Comparison of ENCODE assay signal across 21 cellular contexts in the genomic region with DNA sequence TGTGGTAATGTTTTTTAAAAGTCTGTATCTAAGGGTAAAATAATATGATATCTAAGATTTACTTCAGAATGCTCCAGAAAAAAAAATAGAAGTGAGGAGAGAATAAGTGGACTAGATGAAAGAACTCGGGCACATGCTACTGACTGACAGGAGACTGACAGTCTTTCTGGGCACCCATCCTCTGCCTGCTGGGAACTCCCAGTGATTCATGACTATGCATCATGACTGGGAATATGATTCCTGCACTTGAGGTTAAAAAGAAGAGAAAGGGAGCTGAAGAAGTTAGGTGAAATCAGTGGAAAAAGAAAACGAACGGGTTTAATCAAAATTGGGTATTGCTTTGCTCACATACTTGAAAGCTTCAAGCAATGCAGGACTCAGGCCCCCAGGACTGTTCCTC. TPM values are rescaled to one million over a fixed set of nuclear protein-coding genes. Genes with fewer than 3 reads are reported as not detected.
DNase-seq lines count a peak whose midpoint lies in the region; TF ChIP-seq lines count a peak whose summit lies in the region.
"Had no signal": no experiment of that assay in that cellular context is flagged by ENCODE, and none has a peak within 500 bp of the region (broad histone marks: within the 10 kb centered on the region; RNA-seq: fewer than 3 reads in every experiment).

No MANE protein-coding gene starts in this region.

- H3K27ac ChIP-seq in mammary epithelial cell (ENCODE audit: insufficient read depth, low read depth, low read length) (no peak overlapping the region), osteoblast (ENCODE audit: low read depth, low read length) (no peak overlapping the region), OCI-LY7 (ENCODE audit: low read depth, low read length, poor library complexity, severe bottlenecking) (no peak overlapping the region)
- H3K27ac ChIP-seq: Peyer's patch had no signal

- dilution Hi-C loops in mammary epithelial cell (cut with HindIII; ENCODE audit: low sequenced_read_pairs) = no loop called here

- in situ Hi-C loops in mammary epithelial cell (cut with MboI; ENCODE audit: low sequenced_read_pairs in 2 of 2) = no loop called here

- H2AFZ ChIP-seq in mammary epithelial cell (ENCODE audit: low read depth, low read length) (no peak overlapping the region), osteoblast (ENCODE audit: low read length) (no peak overlapping the region), OCI-LY7 (ENCODE audit: low read length) (no peak overlapping the region)

- H3K4me1 ChIP-seq in mammary epithelial cell (ENCODE audit: insufficient read depth, low read length) = no peaks in the 10 kb centered on the region
- peaks cover under 1% of the 10 kb centered on the region for H3K4me1 ChIP-seq in osteoblast (ENCODE audit: insufficient read depth, low read length)
- H3K4me1 ChIP-seq in OCI-LY7 (ENCODE audit: insufficient read depth, low read length, poor library complexity, severe bottlenecking) = no peaks in the 10 kb centered on the region
- H3K4me1 ChIP-seq: Peyer's patch had no signal

- no peaks in the 10 kb centered on the region for H3K79me2 ChIP-seq in mammary epithelial cell (ENCODE audit: insufficient read depth, low read length)
- no peaks in the 10 kb centered on the region for H3K79me2 ChIP-seq in osteoblast (ENCODE audit: insufficient read depth, low read length)
- no peaks in the 10 kb centered on the region for H3K79me2 ChIP-seq in OCI-LY7 (ENCODE audit: insufficient read depth, low read depth, low read length)

- intact Hi-C loops in mammary epithelial cell (cut with micrococcal nuclease) = no loop called here
- intact Hi-C loops in OCI-LY7 (cut with micrococcal nuclease; ENCODE audit: unreplicated experiment) = no loop called here

- no peak overlapping the region for H3K9ac ChIP-seq in mammary epithelial cell (ENCODE audit: insufficient read depth, low read length)

- no peak overlapping the region for H3K4me3 ChIP-seq in mammary epithelial cell (replicated peaks in 1 of 3; ENCODE audit: insufficient read depth in 1 of 3, low read depth in 2 of 3, low read length in 3 of 3)
- H3K4me3 ChIP-seq in osteoblast (ENCODE audit: insufficient read depth, low read length) = no peak overlapping the region
- H3K4me3 ChIP-seq in OCI-LY7 (ENCODE audit: low read depth, low read length, poor library complexity, severe bottlenecking) = no peak overlapping the region
- H3K4me3 ChIP-seq: Peyer's patch had no signal

- WGBS in mammary epithelial cell (ENCODE audit: low coverage, missing lambda C conversion rate) = 68% methylated on average over 3 of the region's 3 CpGs

- CTCF ChIA-PET in mammary epithelial cell (lab: Charles Lee; ENCODE audit: low non-redundant PET) = no interaction called here
- CTCF ChIA-PET in OCI-LY7 (lab: Charles Lee; ENCODE audit: unreplicated experiment) = no interaction called here
- CTCF ChIA-PET in HEK293T (lab: Yijun Ruan, JAX) = interaction anchor here (0.7 kb wide), 1 partner anchor 15 kb away, joined by 3 read pairs; no protein-coding TSS in a partner anchor

- H3K9me3 ChIP-seq in mammary epithelial cell (replicated peaks; ENCODE audit: insufficient read depth, low read length) (no peaks in the 10 kb centered on the region), osteoblast (ENCODE audit: low read depth, low read length) (no peaks in the 10 kb centered on the region), OCI-LY7 (ENCODE audit: low read length) (no peaks in the 10 kb centered on the region)
- H3K9me3 ChIP-seq: Peyer's patch had no signal

- no peaks in the 10 kb centered on the region for H3K9me2 ChIP-seq in OCI-LY7 (ENCODE audit: insufficient read depth, low read length)

- H4K20me1 ChIP-seq in mammary epithelial cell (ENCODE audit: insufficient read depth, low read length) (no peaks in the 10 kb centered on the region), osteoblast (ENCODE audit: insufficient read depth, low read length) (no peaks in the 10 kb centered on the region), OCI-LY7 (ENCODE audit: insufficient read depth, low read length) (no peaks in the 10 kb centered on the region)

- no peak for TF ChIP-seq CTCF in mammary epithelial cell (conservative IDR thresholded peaks at IDR 0.05 in 1 of 2, IDR thresholded peaks at IDR 0.05 in 1 of 2; ENCODE audit: extremely low read depth in 1 of 2, insufficient read depth in 1 of 2, low read depth in 1 of 2, low read length in 2 of 2)
- no peak for TF ChIP-seq CTCF in osteoblast (IDR thresholded peaks at IDR 0.05; ENCODE audit: extremely low read depth, low read depth, low read length)
- TF ChIP-seq CTCF in OCI-LY7 (conservative IDR thresholded peaks at IDR 0.05; ENCODE audit: low read length) = no peak

- POLR2A ChIA-PET in OCI-LY7 (lab: Charles Lee) (no interaction called here), HEK293T (lab: Yijun Ruan, JAX) (no interaction called here)

- BruUV-seq in mammary epithelial cell (replicated peaks; lab: Mats Ljungman, UMichigan) = no TSS peak
- no TSS peak for BruUV-seq in OCI-LY7 (replicated peaks; lab: Mats Ljungman, UMichigan)

- H3K4me2 ChIP-seq in mammary epithelial cell (ENCODE audit: insufficient read depth, low read depth, low read length) (no peak overlapping the region), osteoblast (ENCODE audit: insufficient read depth, low read length) (no peak overlapping the region), OCI-LY7 (ENCODE audit: low read length) (no peak overlapping the region)

- H3K36me3 ChIP-seq in mammary epithelial cell (ENCODE audit: insufficient read depth, low read length) (no peaks in the 10 kb centered on the region), osteoblast (ENCODE audit: insufficient read depth, low read length) (no peaks in the 10 kb centered on the region), OCI-LY7 (ENCODE audit: insufficient read depth, low read length) (no peaks in the 10 kb centered on the region)
- H3K36me3 ChIP-seq: Peyer's patch had no signal

- DNase-seq in HPDE6-E6E7 (ENCODE audit: extremely low spot score) (peak; percentile 32), RKO (ENCODE audit: low spot score) (peak; percentile 34), mammary epithelial cell (peak; percentile 53), osteoblast (ENCODE audit: insufficient read length, low spot score, missing footprints) (peak; percentile 79), OCI-LY7 (ENCODE audit: low spot score) (no peak), SHP77 treated with DMSO at 0.1 percent for 48 hours (lab: John Stamatoyannopoulos, UW) (no peak), NCI-H1930 (lab: John Stamatoyannopoulos, UW) (no peak), HEK293T (ENCODE audit: extremely low spot score) (no peak)
- DNase-seq: ACHN, AML-193, DMS79 treated with DMSO at 0.1 percent for 48 hours, HCEC 1CT, KG1, NCI-H1048, NCI-H1436 treated with DMSO at 0.1 percent for 48 hours, NCI-H2081, NCI-H2171 treated with DMSO at 0.1 percent for 48 hours, NCI-H446 treated with DMSO at 0.1 percent for 48 hours, Peyer's patch, T-helper 1 cell had no signal

- H3K27me3 ChIP-seq in mammary epithelial cell (ENCODE audit: insufficient read depth, low read length) (peaks cover 2% of the 10 kb centered on the region), osteoblast (ENCODE audit: insufficient read depth, low read length) (peaks cover 5% of the 10 kb centered on the region)
- H3K27me3 ChIP-seq: Peyer's patch had no signal

TF ChIP-seq in HEK293T, 16 proteins besides CTCF, POLR2A, EP300 and RAD21:
- no peak for TF ChIP-seq HDGF (IDR thresholded peaks at IDR 0.05; ENCODE audit: borderline replicate concordance)
- TF ChIP-seq ZNF384 (IDR thresholded peaks at IDR 0.05) = no peak
- TF ChIP-seq TARDBP (IDR thresholded peaks at IDR 0.05) = no peak

RNA-seq across cellular contexts. Expression of gene SPSB4, which starts 35.7 kb away (rescaled TPM):
- not detected for total RNA-seq in mammary epithelial cell
- not detected for polyA plus RNA-seq in mammary epithelial cell
- not detected for polyA minus RNA-seq in mammary epithelial cell
- total RNA-seq in osteoblast = not detected in 2 replicates
- not detected in 2 replicates for total RNA-seq in OCI-LY7 (2014; rRNA removed; shearing (Covaris generic))
- total RNA-seq in OCI-LY7 (2022) = not detected in 2 replicates
- polyA plus RNA-seq: CD14-positive monocyte had no signal

Comparison
In these comparisons a context has a peak if more than half of its experiments do, and no peak if none do; other contexts are left out.
1. DNase-seq: peak in HPDE6-E6E7 (single experiment), RKO (single experiment), mammary epithelial cell (single experiment) and osteoblast (single experiment); none in OCI-LY7 (single experiment), SHP77 treated with DMSO at 0.1 percent for 48 hours (single experiment), NCI-H1930 (0 of 2) and HEK293T (single experiment).